ENCODE assay signal across 19 cellular contexts in the genomic region with DNA sequence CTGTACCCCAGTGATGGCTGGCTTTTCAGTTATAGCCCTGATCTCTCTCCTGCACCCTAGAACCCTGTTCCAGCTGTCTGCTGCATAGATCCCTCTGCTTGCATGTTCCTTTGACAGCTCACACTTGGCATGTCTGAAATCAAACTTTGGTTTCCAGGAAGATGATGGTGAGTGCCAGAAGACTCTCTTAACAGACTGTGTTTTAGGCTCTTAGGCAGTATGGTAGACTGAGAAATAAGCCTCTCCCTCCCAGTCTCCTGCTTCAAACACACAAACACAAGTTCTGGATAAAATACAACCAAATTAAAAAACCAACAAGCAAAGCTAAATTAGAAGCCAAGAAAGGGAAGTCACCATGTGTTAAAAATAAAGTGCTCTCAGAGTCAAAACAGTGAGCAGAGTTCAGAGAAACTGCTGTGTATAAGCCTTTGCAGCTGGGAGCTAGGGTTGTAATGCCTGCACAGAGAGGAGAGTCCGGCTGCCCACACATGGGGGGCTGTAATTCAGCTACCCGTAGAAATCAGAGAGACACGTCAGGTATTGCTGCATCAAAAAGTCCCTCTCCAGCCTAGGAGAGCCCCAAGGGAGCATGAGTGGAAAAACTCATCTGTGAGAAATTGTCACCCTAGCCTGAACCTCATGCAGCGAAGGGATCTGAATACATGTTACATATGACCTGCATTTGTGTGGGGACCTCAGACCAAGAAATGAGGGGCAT.
DNase-seq lines count a peak whose midpoint lies in the region; ATAC-seq and TF ChIP-seq lines count a peak whose summit lies in the region.
"Had no signal": no experiment of that assay in that cellular context is flagged by ENCODE, and none has a peak within 500 bp of the region (broad histone marks: within the 10 kb centered on the region; RNA-seq: fewer than 3 reads in every experiment).

No MANE protein-coding gene starts in this region.

- H3K4me2 ChIP-seq in BLaER1: peak overlapping the region; percentile 46
- H3K4me2 ChIP-seq: GM23338, smooth muscle cell had no signal

- H3K9ac ChIP-seq in BLaER1: peak overlapping the region; percentile 35; the same call in 1 of the 2 replicates

- peak overlapping the region in 4 of 6 donors; percentile 15 to 31 (median 22) for H3K27ac Mint-ChIP-seq in naive B cell
- H3K27ac Mint-ChIP-seq: dendritic cell treated with granulocyte-macrophage colony-stimulating factor and Interleukin-4, amounts not matched to agents 40 ng/mL and 50 ng/mL, for 4 days; GM23338 had no signal

- peak overlapping the region in 3 of 8 donors; percentile 38 to 44 (median 41) for H3K4me3 Mint-ChIP-seq in naive B cell
- H3K4me3 Mint-ChIP-seq: dendritic cell treated with granulocyte-macrophage colony-stimulating factor and Interleukin-4, amounts not matched to agents 40 ng/mL and 50 ng/mL, for 4 days; GM23338; stimulated activated effector memory CD8-positive, alpha-beta T cell treated with anti-CD3 and anti-CD28 coated beads, Interleukin-12 subunit alpha, Interleukin-12 subunit beta, amount 100 ng/mL, for 72 hours had no signal

- no peaks in the 10 kb centered on the region for H3K27me3 ChIP-seq in BLaER1
- H3K27me3 ChIP-seq: pancreas had no signal

- ATAC-seq in naive B cell (ENCODE audit: low read depth in 2 of 2): no peak
- no peak for ATAC-seq in HG03097 (IDR thresholded peaks at IDR 0.05; ENCODE audit: low FRiP score, unreplicated experiment)
- ATAC-seq: GM23338, pancreas had no signal

- H3K4me1 Mint-ChIP-seq in naive B cell: peaks cover 15 to 26% (median 16%) of the 10 kb centered on the region in 3 donors

- no peaks in the 10 kb centered on the region; the same call in 1 of the 2 replicates for H3K36me3 ChIP-seq in BLaER1
- H3K36me3 ChIP-seq: pancreas had no signal

- H3K27me3 Mint-ChIP-seq in naive B cell: no peaks in the 10 kb centered on the region
- H3K27me3 Mint-ChIP-seq: dendritic cell treated with granulocyte-macrophage colony-stimulating factor and Interleukin-4, amounts not matched to agents 40 ng/mL and 50 ng/mL, for 4 days had no signal

- peaks cover 10 to 16% of the 10 kb centered on the region in 2 donors for H3K36me3 Mint-ChIP-seq in naive B cell
- H3K36me3 Mint-ChIP-seq: stimulated activated effector memory CD8-positive, alpha-beta T cell treated with anti-CD3 and anti-CD28 coated beads, Interleukin-12 subunit alpha, Interleukin-12 subunit beta, amount 100 ng/mL, for 72 hours had no signal

- H3K4me1 ChIP-seq in BLaER1: peaks cover 11% of the 10 kb centered on the region
- H3K4me1 ChIP-seq: pancreas had no signal

- H3K27ac ChIP-seq in BLaER1: no peak overlapping the region
- H3K27ac ChIP-seq: pancreas had no signal

- no peak for TF ChIP-seq CTCF in fibroblast of the aortic adventitia (IDR thresholded peaks at IDR 0.05; ENCODE audit: insufficient read depth, low read length)

- H4K20me1 ChIP-seq in BLaER1: no peaks in the 10 kb centered on the region

- no peak overlapping the region for H3K4me3 ChIP-seq in BLaER1
- no peak overlapping the region for H3K4me3 ChIP-seq in fibroblast of the aortic adventitia (ENCODE audit: low read depth, low read length)
- H3K4me3 ChIP-seq: GM23338, pancreas, smooth muscle cell had no signal

- no peaks in the 10 kb centered on the region for H3K9me3 Mint-ChIP-seq in naive B cell
- H3K9me3 Mint-ChIP-seq: dendritic cell treated with granulocyte-macrophage colony-stimulating factor and Interleukin-4, amounts not matched to agents 40 ng/mL and 50 ng/mL, for 4 days; GM23338; stimulated activated effector memory CD8-positive, alpha-beta T cell treated with anti-CD3 and anti-CD28 coated beads, Interleukin-12 subunit alpha, Interleukin-12 subunit beta, amount 100 ng/mL, for 72 hours had no signal

- DNase-seq in MV-4-11 (lab: John Stamatoyannopoulos, UW) (peak; percentile 29), fibroblast of the aortic adventitia (ENCODE audit: low read depth) (peak; percentile 29), naive B cell (no peak), HuH-7.5 (ENCODE audit: low spot score) (no peak), GOT3 (lab: John Stamatoyannopoulos, UW) (no peak), NCI-H82 treated with DMSO at 0.1 percent for 48 hours (lab: John Stamatoyannopoulos, UW; ENCODE audit: unreplicated experiment) (no peak)
- DNase-seq: ACHN; activated CD8-positive, alpha-beta memory T cell treated with anti-CD3 and anti-CD28 coated beads, Interleukin-2, amount 50 U/mL, for 4 hours; hypothalamus; NCI-H1436 treated with DMSO at 0.1 percent for 48 hours; NCI-H2227 treated with DMSO at 0.1 percent for 48 hours; pancreas; SIG-M5 had no signal

- no peaks in the 10 kb centered on the region for H3K9me3 ChIP-seq in BLaER1
- H3K9me3 ChIP-seq: pancreas had no signal

Comparison
In these comparisons a context has a peak if more than half of its experiments do, and no peak if none do; other contexts are left out.
1. DNase-seq: peak in MV-4-11 (single experiment) and fibroblast of the aortic adventitia (single experiment); none in naive B cell (single experiment), HuH-7.5 (single experiment), GOT3 (single experiment) and NCI-H82 treated with DMSO at 0.1 percent for 48 hours (single experiment).